ENCODE assay signal across 8 cellular contexts in the genomic region with DNA sequence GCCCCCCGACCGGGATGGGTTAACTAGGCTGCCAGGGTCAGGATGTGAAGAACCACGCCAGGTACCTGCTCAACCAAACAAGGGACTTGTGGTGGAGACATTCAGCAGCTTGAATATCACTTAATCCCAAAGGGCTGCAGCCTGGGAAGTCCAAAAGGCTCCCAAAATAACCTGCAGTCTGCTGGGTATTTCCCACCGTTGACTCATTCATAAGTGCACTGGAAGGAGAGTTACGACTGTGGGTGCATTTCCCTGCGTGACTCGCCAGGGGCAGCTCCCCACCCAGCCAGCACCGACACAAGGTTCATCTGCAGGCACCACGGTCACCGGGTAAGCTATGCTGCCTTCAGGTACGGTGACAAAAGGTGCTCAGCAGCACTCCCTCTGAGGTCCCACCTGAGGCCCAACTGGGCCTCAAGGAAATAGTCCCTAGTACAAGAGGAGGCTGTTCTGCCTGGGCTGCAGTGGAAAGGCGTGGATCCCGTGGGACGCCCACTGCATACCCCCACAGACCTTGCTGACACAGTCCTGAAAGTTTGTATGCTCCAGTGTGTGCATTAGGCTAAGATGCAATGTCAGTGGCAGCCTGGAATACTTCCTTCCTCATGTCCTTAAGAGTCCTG.
DNase-seq lines count a peak whose midpoint lies in the region; ATAC-seq and TF ChIP-seq lines count a peak whose summit lies in the region.

No MANE protein-coding gene starts in this region.

- TF ChIP-seq CTCF in GM12874 (IDR thresholded peaks at IDR 0.05; ENCODE audit: insufficient read depth, low read depth, low read length) (peak; percentile 39; the same call in 1 of the 2 replicates), SK-N-SH (IDR thresholded peaks at IDR 0.05) (no peak), colonic mucosa (IDR thresholded peaks at IDR 0.05) (no peak)

- no peaks in the 10 kb centered on the region for H3F3A ChIP-seq in SK-N-SH (replicated peaks; ENCODE audit: insufficient read depth)

- 63% methylated on average over 8 of the region's 14 CpGs for WGBS in SK-N-SH (ENCODE audit: low lambda C conversion rate)

- POLR2A ChIA-PET in SK-N-SH (lab: Yijun Ruan, JAX) = no interaction called here

- no peak overlapping the region for H3K4me3 ChIP-seq in SK-N-SH (ENCODE audit: low read depth in 2 of 2, low read length in 1 of 2)
- H3K4me3 ChIP-seq in colonic mucosa = no peak overlapping the region

- H3K27ac ChIP-seq in SK-N-SH (ENCODE audit: low read depth in 2 of 2, low read length in 1 of 2) (no peak overlapping the region), colonic mucosa (no peak overlapping the region)

- no peak overlapping the region for H3K9ac ChIP-seq in SK-N-SH
- no peak overlapping the region for H3K9ac ChIP-seq in colonic mucosa (ENCODE audit: low read depth in 2 of 2, low read length in 2 of 2)

- H3K36me3 ChIP-seq in SK-N-SH (replicated peaks in 1 of 2; ENCODE audit: control insufficient read depth in 1 of 2, insufficient read depth in 2 of 2, low read length in 1 of 2) (peaks cover 0 to 39% of the 10 kb centered on the region in 2 experiments), colonic mucosa (no peaks in the 10 kb centered on the region)

- CTCF ChIA-PET in SK-N-SH (lab: Yijun Ruan, JAX) = interaction anchor here (0.7 to 4.6 kb wide), 5 partner anchors 9 to 531 kb away, joined by 3 to 15 read pairs (median 4); no protein-coding TSS in a partner anchor

- no peak for DNase-seq in SK-N-SH
- DNase-seq in iris pigment epithelial cell (ENCODE audit: low read depth) = peak; percentile 63
- DNase-seq in GDM1 (lab: John Stamatoyannopoulos, UW) = no peak
- no peak for DNase-seq in colonic mucosa
- DNase-seq in CD1c-positive myeloid dendritic cell (ENCODE audit: extremely low spot score) = no peak
- DNase-seq in NAMALWA (ENCODE audit: low spot score) = no peak

- no peaks in the 10 kb centered on the region for H3K9me2 ChIP-seq in SK-N-SH

- H4K20me1 ChIP-seq in SK-N-SH (ENCODE audit: insufficient read depth) = no peaks in the 10 kb centered on the region

- no peak overlapping the region; the same call in 1 of the 2 replicates for H3K4me2 ChIP-seq in SK-N-SH

- TF ChIP-seq RAD21 in SK-N-SH (IDR thresholded peaks at IDR 0.05; ENCODE audit: low read length) = no peak

- H3K9me3 ChIP-seq in SK-N-SH (no peaks in the 10 kb centered on the region), colonic mucosa (no peaks in the 10 kb centered on the region)

- no peak for TF ChIP-seq EP300 in SK-N-SH (IDR thresholded peaks at IDR 0.05; ENCODE audit: borderline replicate concordance in 1 of 2, low read depth in 1 of 2, low read length in 1 of 2)

- peak; percentile 66 for ATAC-seq in GM21825 (IDR thresholded peaks at IDR 0.05; ENCODE audit: unreplicated experiment)

- no peaks in the 10 kb centered on the region for H3K79me2 ChIP-seq in SK-N-SH (ENCODE audit: insufficient read depth)

- H3K27me3 ChIP-seq in SK-N-SH (ENCODE audit: insufficient read depth) = no peaks in the 10 kb centered on the region
- H3K27me3 ChIP-seq in colonic mucosa = no peaks in the 10 kb centered on the region

- H2AFZ ChIP-seq in SK-N-SH (ENCODE audit: low read depth) = no peak overlapping the region

- intact Hi-C loops in colonic mucosa (cut with DNase I) = loop anchor here (5.0 to 10.0 kb wide), 2 partner anchors 367 to 435 kb away; no protein-coding TSS in a partner anchor

- peaks cover 4 to 7% of the 10 kb centered on the region in 2 experiments; a peak in 2 of 4 replicates for H3K4me1 ChIP-seq in SK-N-SH (ENCODE audit: control insufficient read depth in 1 of 2, insufficient read depth in 2 of 2, low read depth in 1 of 2, low read length in 1 of 2)
- H3K4me1 ChIP-seq in colonic mucosa = no peaks in the 10 kb centered on the region

TF ChIP-seq in SK-N-SH, 30 proteins besides CTCF, POLR2A, EP300 and RAD21:
- TF ChIP-seq FOSL2 (IDR thresholded peaks at IDR 0.05; ENCODE audit: borderline replicate concordance, low read depth) (peak; percentile 13; the same call in 1 of the 2 replicates), SIN3A (IDR thresholded peaks at IDR 0.05; ENCODE audit: borderline replicate concordance, low read depth, low read length) (no peak)
